11 cellular contexts compared by ENCODE assay signal in genomic region chr19:47730521-47730889, GRCh38. TPM values are rescaled to one million over a fixed set of nuclear protein-coding genes. Genes with fewer than 3 reads are reported as not detected.
DNase-seq lines count a peak whose midpoint lies in the region; ATAC-seq, FAIRE-seq and TF ChIP-seq lines count a peak whose summit lies in the region.
"Had no signal": no experiment of that assay in that cellular context is flagged by ENCODE, and none has a peak within 500 bp of the region (broad histone marks: within the 10 kb centered on the region; RNA-seq: fewer than 3 reads in every experiment).

No MANE protein-coding gene starts in this region.

- FAIRE-seq in astrocyte (lab: Jason Lieb, UNC) = no peak

- peak overlapping the region; percentile 47 for H3K27ac Mint-ChIP-seq in astrocyte (ENCODE audit: unreplicated experiment)
- H3K27ac Mint-ChIP-seq in naive thymus-derived CD4-positive, alpha-beta T cell = no peak overlapping the region

- intact Hi-C loops in left ventricle myocardium inferior (cut with micrococcal nuclease) (no loop called here), cardiac septum (cut with DNase I) (no loop called here), uterus (cut with DNase I; ENCODE audit: low total_unique reads) (no loop called here)
- intact Hi-C loops in naive thymus-derived CD4-positive, alpha-beta T cell (cut with micrococcal nuclease) = no loop called here

- no peak overlapping the region for H3K4me3 ChIP-seq in left ventricle myocardium inferior
- H3K4me3 ChIP-seq in astrocyte (ENCODE audit: insufficient read depth, low read depth, low read length) = no peak overlapping the region
- no peak overlapping the region for H3K4me3 ChIP-seq in naive thymus-derived CD4-positive, alpha-beta T cell (ENCODE audit: low read length)
- H3K4me3 ChIP-seq in uterus = no peak overlapping the region

- H3K9me3 Mint-ChIP-seq in astrocyte (ENCODE audit: unreplicated experiment) = no peaks in the 10 kb centered on the region
- H3K9me3 Mint-ChIP-seq in naive thymus-derived CD4-positive, alpha-beta T cell = peaks cover 0 to 3% (median 0%) of the 10 kb centered on the region in 11 donors

- no peak overlapping the region for H3K4me3 Mint-ChIP-seq in astrocyte (ENCODE audit: unreplicated experiment)
- H3K4me3 Mint-ChIP-seq in naive thymus-derived CD4-positive, alpha-beta T cell = peak overlapping the region in 8 of 10 donors; percentile 29 to 86 (median 74)

- H4K20me1 ChIP-seq in astrocyte (ENCODE audit: insufficient read depth, low read length) = peaks cover 28% of the 10 kb centered on the region

- no peak overlapping the region for H3K9ac ChIP-seq in astrocyte (ENCODE audit: low read length)
- H3K9ac ChIP-seq: parathyroid adenoma had no signal

- ATAC-seq in naive thymus-derived CD4-positive, alpha-beta T cell = no peak
- no peak for ATAC-seq in esophagus mucosa

- peaks cover 31% of the 10 kb centered on the region for H3K36me3 Mint-ChIP-seq in astrocyte (ENCODE audit: low read depth, unreplicated experiment)
- H3K36me3 Mint-ChIP-seq in naive thymus-derived CD4-positive, alpha-beta T cell = no peaks in the 10 kb centered on the region

- DNase-seq in left ventricle myocardium inferior = no peak
- DNase-seq in cardiac septum (ENCODE audit: low spot score) = no peak
- no peak for DNase-seq in astrocyte (ENCODE audit: low read depth)
- no peak for DNase-seq in naive thymus-derived CD4-positive, alpha-beta T cell
- no peak for DNase-seq in uterus
- DNase-seq in NCI-H1105 treated with DMSO at 0.1 percent for 48 hours (lab: John Stamatoyannopoulos, UW) = no peak
- no peak for DNase-seq in NCI-H2196 (lab: John Stamatoyannopoulos, UW; ENCODE audit: unreplicated experiment)
- DNase-seq: NCI-H446 treated with DMSO at 0.1 percent for 48 hours had no signal

- H3K4me1 ChIP-seq in left ventricle myocardium inferior (peaks cover 61% of the 10 kb centered on the region), astrocyte (ENCODE audit: insufficient read depth, low read length) (peaks cover 20% of the 10 kb centered on the region), uterus (peaks cover 5 to 19% of the 10 kb centered on the region in 2 donors)
- peaks cover 0 to 4% of the 10 kb centered on the region in 2 donors for H3K4me1 ChIP-seq in naive thymus-derived CD4-positive, alpha-beta T cell (ENCODE audit: control insufficient read depth in 2 of 2, insufficient read depth in 2 of 2, low read length in 2 of 2)
- H3K4me1 ChIP-seq: parathyroid adenoma had no signal

- CTCF ChIA-PET in naive thymus-derived CD4-positive, alpha-beta T cell (lab: Charles Lee) = no interaction called here

- TF ChIP-seq POLR2A in uterus (IDR thresholded peaks at IDR 0.05) = no peak

- peak overlapping the region; percentile 89 for H3K27ac ChIP-seq in left ventricle myocardium inferior (replicated peaks)
- no peak overlapping the region for H3K27ac ChIP-seq in astrocyte (ENCODE audit: low read depth, low read length)
- no peak overlapping the region for H3K27ac ChIP-seq in naive thymus-derived CD4-positive, alpha-beta T cell (ENCODE audit: low read depth, low read length)
- peak overlapping the region; percentile 88 to 94 for H3K27ac ChIP-seq in uterus
- H3K27ac ChIP-seq: parathyroid adenoma had no signal

- H3K9me3 ChIP-seq in left ventricle myocardium inferior (replicated peaks) (no peaks in the 10 kb centered on the region), astrocyte (ENCODE audit: insufficient read depth, low read depth, low read length) (no peaks in the 10 kb centered on the region), uterus (no peaks in the 10 kb centered on the region)
- H3K9me3 ChIP-seq in naive thymus-derived CD4-positive, alpha-beta T cell (ENCODE audit: control insufficient read depth in 2 of 3, low read length in 3 of 3) = no peaks in the 10 kb centered on the region
- H3K9me3 ChIP-seq: BE2C had no signal

- H3K36me3 ChIP-seq in left ventricle myocardium inferior = peaks cover 71% of the 10 kb centered on the region
- peaks cover 18% of the 10 kb centered on the region for H3K36me3 ChIP-seq in astrocyte (ENCODE audit: insufficient read depth, low read length)
- no peaks in the 10 kb centered on the region for H3K36me3 ChIP-seq in naive thymus-derived CD4-positive, alpha-beta T cell (ENCODE audit: control insufficient read depth in 2 of 3, insufficient read depth in 3 of 3, low read length in 3 of 3)
- no peaks in the 10 kb centered on the region for H3K36me3 ChIP-seq in uterus

- no peak overlapping the region for H3K4me2 ChIP-seq in astrocyte (ENCODE audit: low read length)

- peaks cover 29% of the 10 kb centered on the region for H3K27me3 ChIP-seq in left ventricle myocardium inferior (ENCODE audit: low read depth)
- H3K27me3 ChIP-seq in astrocyte (ENCODE audit: insufficient read depth, low read length) = no peaks in the 10 kb centered on the region
- peaks cover 0 to 7% of the 10 kb centered on the region in 2 donors for H3K27me3 ChIP-seq in naive thymus-derived CD4-positive, alpha-beta T cell (ENCODE audit: control insufficient read depth in 2 of 2, insufficient read depth in 2 of 2, low read length in 2 of 2)
- no peaks in the 10 kb centered on the region for H3K27me3 ChIP-seq in uterus
- H3K27me3 ChIP-seq: BE2C had no signal

- no peaks in the 10 kb centered on the region for H3K27me3 Mint-ChIP-seq in astrocyte (ENCODE audit: low read depth, unreplicated experiment)
- peaks cover 2 to 28% (median 21%) of the 10 kb centered on the region in 5 donors for H3K27me3 Mint-ChIP-seq in naive thymus-derived CD4-positive, alpha-beta T cell

- POLR2A ChIA-PET in naive thymus-derived CD4-positive, alpha-beta T cell (lab: Charles Lee) = no interaction called here

- peaks cover 19% of the 10 kb centered on the region for H3K4me1 Mint-ChIP-seq in astrocyte (ENCODE audit: low read depth, unreplicated experiment)
- peaks cover 10 to 23% (median 17%) of the 10 kb centered on the region in 7 donors for H3K4me1 Mint-ChIP-seq in naive thymus-derived CD4-positive, alpha-beta T cell

- peaks cover 26% of the 10 kb centered on the region for H3K79me2 ChIP-seq in astrocyte (ENCODE audit: insufficient read depth, low read length)
- H3K79me2 ChIP-seq: parathyroid adenoma had no signal

- no peak for TF ChIP-seq CTCF in left ventricle myocardium inferior (IDR thresholded peaks at IDR 0.05; ENCODE audit: borderline replicate concordance)
- TF ChIP-seq CTCF in astrocyte (IDR thresholded peaks at IDR 0.05; ENCODE audit: insufficient read depth, low read depth, low read length) = no peak
- TF ChIP-seq CTCF in uterus (IDR thresholded peaks at IDR 0.05) = no peak

- H2AFZ ChIP-seq in astrocyte (ENCODE audit: low read depth, low read length) = no peak overlapping the region

RNA-seq across cellular contexts. Expression of gene NOP53, which starts 14.8 kb away (rescaled TPM):
- total RNA-seq in left ventricle myocardium inferior = 169 TPM
- total RNA-seq in cardiac septum = 136 TPM
- total RNA-seq in astrocyte = 79.4 and 89.9 TPM in 2 replicates
- total RNA-seq in naive thymus-derived CD4-positive, alpha-beta T cell = 1,000 to 10,000 TPM in 2 of 5 experiments, 100 to 1,000 TPM in 3; 316 to 1,143 (median 992) TPM
- 100 to 1,000 TPM; 362 to 426 TPM for polyA plus RNA-seq in naive thymus-derived CD4-positive, alpha-beta T cell
- total RNA-seq in uterus = 100 to 1,000 TPM; 116 to 555 (median 444) TPM
- total RNA-seq in esophagus mucosa = 218 TPM

RNA-seq across cellular contexts. Expression of gene EHD2, which starts 17.3 kb away (rescaled TPM):
- total RNA-seq in left ventricle myocardium inferior = 48.2 TPM
- 42.6 TPM for total RNA-seq in cardiac septum
- 159 and 170 TPM in 2 replicates for total RNA-seq in astrocyte
- total RNA-seq in naive thymus-derived CD4-positive, alpha-beta T cell = under 1 TPM in 3 of 5 experiments, not detected in 2; 0.15 to 0.37 (median 0.19) TPM
- polyA plus RNA-seq in naive thymus-derived CD4-positive, alpha-beta T cell = not detected
- 100 to 1,000 TPM in 1 of 4 donors, 10 to 100 TPM in 3; 72.0 to 198 (median 82.9) TPM for total RNA-seq in uterus
- total RNA-seq in esophagus mucosa = 37.0 TPM

RNA-seq across cellular contexts. Expression of gene SELENOW, which starts 48.0 kb away (rescaled TPM):
- 1,019 TPM for total RNA-seq in left ventricle myocardium inferior
- total RNA-seq in cardiac septum = 944 TPM
- 257 and 279 TPM in 2 replicates for total RNA-seq in astrocyte
- 100 to 1,000 TPM in 3 of 5 experiments, 10 to 100 TPM in 2; 67.5 to 116 (median 101) TPM for total RNA-seq in naive thymus-derived CD4-positive, alpha-beta T cell
- polyA plus RNA-seq in naive thymus-derived CD4-positive, alpha-beta T cell = 100 to 1,000 TPM; 340 to 400 TPM
- total RNA-seq in uterus = 1,000 to 10,000 TPM in 1 of 4 donors, 100 to 1,000 TPM in 3; 173 to 1,323 (median 512) TPM
- total RNA-seq in esophagus mucosa = 152 TPM

Comparison
In these comparisons a context has a peak if more than half of its experiments do, and no peak if none do; other contexts are left out.
1. H3K27ac ChIP-seq: peak in left ventricle myocardium inferior (single experiment) and uterus (2 of 2); none in astrocyte (single experiment) and naive thymus-derived CD4-positive, alpha-beta T cell (single experiment).
2. RNA of gene EHD2, which starts 17.3 kb away (total RNA-seq): 159 to 170 TPM in astrocyte, 72.0 to 198 TPM in uterus, 48.2 TPM in left ventricle myocardium inferior (single experiment), 42.6 TPM in cardiac septum (single experiment) and 37.0 TPM in esophagus mucosa (single experiment); 0.15 to 0.37 TPM in naive thymus-derived CD4-positive, alpha-beta T cell; every median in the first group is over 10 times any median in the second.